Comparison of ENCODE assay signal across 1 cellular context in genomic region chr4:44927361-44928061, GRCh38.
TF ChIP-seq lines count a peak whose summit lies in the region.

No MANE protein-coding gene starts in this region.

TF ChIP-seq in HepG2, 621 proteins besides CTCF, POLR2A, EP300 and RAD21 (continued from another document):
- TF ChIP-seq ZHX2 (IDR thresholded peaks at IDR 0.05; ENCODE audit: low read depth) (no peak), ZHX2 (CRISPR knock-in tag; IDR thresholded peaks at IDR 0.05; ENCODE audit: borderline replicate concordance) (no peak), ZNF614 (CRISPR knock-in tag; IDR thresholded peaks at IDR 0.05; ENCODE audit: borderline replicate concordance) (no peak), MAFF (IDR thresholded peaks at IDR 0.05; ENCODE audit: low read depth, low read length) (peak; percentile 96), HIVEP1 (CRISPR knock-in tag; IDR thresholded peaks at IDR 0.05) (no peak), MAFK (conservative IDR thresholded peaks at IDR 0.05 in 1 of 2, IDR thresholded peaks at IDR 0.05 in 1 of 2; ENCODE audit: low read length in 2 of 2) (peak; percentile 93 to 98), HES4 (CRISPR knock-in tag; IDR thresholded peaks at IDR 0.05; ENCODE audit: borderline replicate concordance) (no peak), XBP1 (CRISPR knock-in tag; IDR thresholded peaks at IDR 0.05) (no peak)
